Comparison of ENCODE assay signal across 8 cellular contexts in genomic region chr20:13221673-13222318, GRCh38.
A peak's percentile ranks its signal among the peaks of the same experiment; 100 is the strongest.
DNase-seq lines count a peak whose midpoint lies in the region; ATAC-seq and TF ChIP-seq lines count a peak whose summit lies in the region.

No MANE protein-coding gene starts in this region.

- peaks cover 7% of the 10 kb centered on the region for H3K4me1 Mint-ChIP-seq in nephron

- H3K27me3 Mint-ChIP-seq in nephron (ENCODE audit: low read depth) = peaks cover 64% of the 10 kb centered on the region

- no peaks in the 10 kb centered on the region for H3K9me3 Mint-ChIP-seq in nephron

- peak overlapping the region in 1 of 3 experiments; percentile 41 for H3K27ac Mint-ChIP-seq in nephron

- peak; percentile 52 for ATAC-seq in GM18873 (IDR thresholded peaks at IDR 0.05; ENCODE audit: low FRiP score, unreplicated experiment)
- peak; percentile 87 for ATAC-seq in HG03103 (IDR thresholded peaks at IDR 0.05; ENCODE audit: low read depth, unreplicated experiment)

- TF ChIP-seq CTCF in nephron (IDR thresholded peaks at IDR 0.05; ENCODE audit: unreplicated experiment in 3 of 3) = no peak

- peak; percentile 71 for DNase-seq in AG08395 (ENCODE audit: low spot score)
- DNase-seq in NCI-H748 (lab: John Stamatoyannopoulos, UW; ENCODE audit: unreplicated experiment) = peak; percentile 95
- DNase-seq in activated T-cell treated with anti-CD3 and anti-CD28 coated beads, Interleukin-2, amount 50 U/mL, for 48 hours = peak; percentile 68 to 80
- peak; percentile 38 for DNase-seq in fibroblast of peridontal ligament (ENCODE audit: extremely low read depth)
- peak; percentile 66 for DNase-seq in stromal cell of bone marrow (ENCODE audit: low read depth)

- peaks cover 3% of the 10 kb centered on the region for H3K36me3 Mint-ChIP-seq in nephron (ENCODE audit: low read depth)

- peak overlapping the region; percentile 85 to 90 (median 89) for H3K4me3 Mint-ChIP-seq in nephron

Comparison
In these comparisons a context has a peak if more than half of its experiments do, and no peak if none do; other contexts are left out.
1. Peak in every context shown above with its lines: DNase-seq and ATAC-seq.
2. DNase-seq: peak in every context shown above with its lines; median percentile 95 in NCI-H748; 74 in activated T-cell treated with anti-CD3 and anti-CD28 coated beads, Interleukin-2, amount 50 U/mL, for 48 hours; 71 in AG08395; 66 in stromal cell of bone marrow; 38 in fibroblast of peridontal ligament.